Comparison of ENCODE assay signal across 8 cellular contexts in the genomic region with DNA sequence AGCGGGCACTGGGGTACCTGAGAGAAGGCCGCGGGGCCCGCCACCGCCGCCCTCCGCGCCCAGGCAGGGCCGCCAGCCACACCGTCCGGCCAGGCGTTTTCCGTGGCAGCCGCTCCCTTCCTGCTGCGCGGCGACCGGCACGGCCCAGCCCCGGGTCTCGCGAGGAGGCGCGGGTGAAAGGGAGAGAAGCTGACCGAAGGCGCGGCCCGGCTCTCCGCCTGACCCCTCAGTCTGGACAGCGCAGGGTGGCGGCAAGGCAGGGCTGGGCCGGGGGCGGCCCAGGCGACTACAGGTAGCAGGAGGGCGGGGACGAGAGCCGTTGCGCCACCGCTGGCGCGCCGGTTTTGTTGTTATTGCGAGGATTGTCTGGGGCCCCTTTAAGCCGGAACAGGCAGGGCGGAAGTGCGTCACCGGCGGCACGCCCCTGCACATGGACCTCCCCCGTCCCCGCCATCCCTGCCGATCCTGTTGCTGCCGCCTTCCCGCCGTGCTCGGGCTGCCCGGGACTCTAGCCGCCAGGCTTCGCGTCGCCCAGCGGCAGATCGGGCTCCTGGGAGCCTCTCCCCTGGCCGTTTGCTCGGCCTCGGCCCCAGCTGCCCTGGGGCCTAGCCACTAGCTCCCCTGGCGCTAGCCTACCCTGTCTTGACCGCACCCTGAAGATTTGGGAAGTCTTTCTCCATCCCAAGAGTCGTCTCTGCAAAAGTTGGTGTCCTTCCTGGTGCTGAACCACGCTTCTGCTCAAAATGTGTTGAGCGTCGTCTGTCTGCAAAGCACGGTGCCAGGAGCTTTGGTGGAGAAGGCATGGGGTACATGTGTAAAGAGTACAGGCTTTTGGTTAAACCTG. TPM values are rescaled to one million over a fixed set of nuclear protein-coding genes. Genes with fewer than 3 reads are reported as not detected.
DNase-seq lines count a peak whose midpoint lies in the region; ATAC-seq and TF ChIP-seq lines count a peak whose summit lies in the region.

A gene with protein sequence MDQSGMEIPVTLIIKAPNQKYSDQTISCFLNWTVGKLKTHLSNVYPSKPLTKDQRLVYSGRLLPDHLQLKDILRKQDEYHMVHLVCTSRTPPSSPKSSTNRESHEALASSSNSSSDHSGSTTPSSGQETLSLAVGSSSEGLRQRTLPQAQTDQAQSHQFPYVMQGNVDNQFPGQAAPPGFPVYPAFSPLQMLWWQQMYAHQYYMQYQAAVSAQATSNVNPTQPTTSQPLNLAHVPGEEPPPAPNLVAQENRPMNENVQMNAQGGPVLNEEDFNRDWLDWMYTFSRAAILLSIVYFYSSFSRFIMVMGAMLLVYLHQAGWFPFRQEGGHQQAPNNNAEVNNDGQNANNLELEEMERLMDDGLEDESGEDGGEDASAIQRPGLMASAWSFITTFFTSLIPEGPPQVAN (minus strand): TSS at position 352 of the 844 bp plus-strand sequence. CDS start 805 bp downstream, outside the sequence.

- H3K27ac ChIP-seq in WERI-Rb-1 (peak within 1 kb of the TSS; percentile 89), breast epithelium (peak within 1 kb of the TSS; percentile 97 to 99), skeletal muscle tissue (ENCODE audit: low read depth, low read length) (peak within 1 kb of the TSS; percentile 90)

- H3K9me3 ChIP-seq in WERI-Rb-1 (ENCODE audit: severe bottlenecking), result no peaks in the 10 kb centered on the region
- H3K9me3 ChIP-seq in breast epithelium, result no peaks in the 10 kb centered on the region
- no peaks in the 10 kb centered on the region for H3K9me3 ChIP-seq in iPS-18c (ENCODE audit: control insufficient read depth, insufficient read depth, low read length)
- no peaks in the 10 kb centered on the region for H3K9me3 ChIP-seq in skeletal muscle tissue (ENCODE audit: control insufficient read depth in 3 of 3, low read length in 3 of 3)

- ATAC-seq in GM18909 (IDR thresholded peaks at IDR 0.05; ENCODE audit: poor library complexity, unreplicated experiment), result peak; percentile 91
- peak; percentile 93 for ATAC-seq in HG03159 (IDR thresholded peaks at IDR 0.05; ENCODE audit: unreplicated experiment)

- TF ChIP-seq POLR2A in breast epithelium (IDR thresholded peaks at IDR 0.05), result peak; percentile 77

- DNase-seq in AG08395 (ENCODE audit: low spot score) (peak; percentile 93), NCI-H2227 (lab: John Stamatoyannopoulos, UW; ENCODE audit: unreplicated experiment) (peak; percentile 90), WERI-Rb-1 (peak; percentile 94), breast epithelium (ENCODE audit: low spot score in 2 of 2) (peak; percentile 92 to 94)

- no peaks in the 10 kb centered on the region for H3K27me3 ChIP-seq in WERI-Rb-1 (ENCODE audit: insufficient read depth, low read depth, severe bottlenecking)
- no peaks in the 10 kb centered on the region for H3K27me3 ChIP-seq in breast epithelium
- H3K27me3 ChIP-seq in skeletal muscle tissue (ENCODE audit: control insufficient read depth in 3 of 3, insufficient read depth in 3 of 3, low read length in 3 of 3), result no peaks in the 10 kb centered on the region

- intact Hi-C loops in breast epithelium (cut with DNase I; ENCODE audit: low total_unique reads), result no loop called here

- peak within 1 kb of the TSS; percentile 87 for H3K4me3 ChIP-seq in WERI-Rb-1 (ENCODE audit: low read depth, low read length)
- H3K4me3 ChIP-seq in breast epithelium, result peak within 1 kb of the TSS; percentile 74 to 96 (median 94)
- H3K4me3 ChIP-seq in iPS-18c (ENCODE audit: insufficient read depth, low read depth, low read length), result peak within 1 kb of the TSS; percentile 86
- H3K4me3 ChIP-seq in skeletal muscle tissue (ENCODE audit: low read length in 3 of 3), result peak within 1 kb of the TSS; percentile 86 to 98 (median 96)

- no peak for TF ChIP-seq CTCF in WERI-Rb-1 (IDR thresholded peaks at IDR 0.05; ENCODE audit: low read depth, low read length)
- TF ChIP-seq CTCF in breast epithelium (IDR thresholded peaks at IDR 0.05), result no peak

- H3K36me3 ChIP-seq in WERI-Rb-1, result peaks cover 3% of the 10 kb centered on the region
- H3K36me3 ChIP-seq in breast epithelium, result no peaks in the 10 kb centered on the region
- peaks cover 2 to 3% (median 2%) of the 10 kb centered on the region in 3 donors for H3K36me3 ChIP-seq in skeletal muscle tissue (ENCODE audit: control insufficient read depth in 3 of 3, insufficient read depth in 3 of 3, low read length in 3 of 3)

- peak within 1 kb of the TSS; percentile 88 to 95 (median 94) for H3K9ac ChIP-seq in skeletal muscle tissue (ENCODE audit: low read depth in 1 of 3, low read length in 3 of 3)

- peaks cover 3 to 19% of the 10 kb centered on the region in 2 donors for H3K4me1 ChIP-seq in breast epithelium
- H3K4me1 ChIP-seq in skeletal muscle tissue (ENCODE audit: control insufficient read depth in 3 of 3, insufficient read depth in 3 of 3, low read length in 3 of 3), result peaks cover 34 to 42% (median 36%) of the 10 kb centered on the region in 3 donors

RNA-seq across cellular contexts. Expression of the gene that starts here (rescaled TPM):
- total RNA-seq in breast epithelium (10 to 100 TPM; 31.1 to 39.7 (median 35.4) TPM), skeletal muscle tissue (19.8 TPM)

Comparison
In these comparisons a context has a peak if more than half of its experiments do, and no peak if none do; other contexts are left out.
1. Peak in every context shown above with its lines: DNase-seq, ATAC-seq, H3K4me3 ChIP-seq and H3K27ac ChIP-seq.